In the genomic region with DNA sequence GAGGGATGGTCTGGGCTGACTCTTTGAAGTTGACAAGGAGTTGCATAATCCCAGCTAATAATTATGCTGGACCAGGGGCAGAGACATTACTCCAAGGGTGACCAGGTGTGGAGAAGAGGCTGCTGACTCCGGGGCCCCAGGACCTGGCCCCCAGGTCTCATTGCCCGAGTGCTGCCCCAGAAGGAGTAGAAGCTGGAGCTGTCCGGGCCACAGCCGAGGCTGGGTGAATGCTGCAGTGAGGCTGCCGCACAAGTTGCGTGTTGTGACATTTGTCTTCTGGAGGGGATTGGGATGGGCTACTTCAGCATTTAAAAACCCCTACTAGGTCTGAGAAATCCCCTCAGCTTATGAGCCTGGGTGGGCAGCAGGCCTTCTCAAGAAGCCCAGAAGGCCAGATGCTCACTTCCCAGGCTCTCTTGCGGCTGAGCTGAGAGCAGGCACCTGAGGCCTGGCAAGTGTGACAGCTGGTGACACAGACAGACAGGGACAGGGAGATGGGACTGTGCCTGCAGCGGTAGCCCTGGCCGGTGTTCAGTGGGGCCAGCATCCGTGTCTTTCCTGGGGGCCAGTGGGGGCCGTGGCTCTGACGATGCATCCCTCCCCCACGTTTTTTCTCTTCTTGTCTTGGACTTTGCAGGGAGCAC, we compare ENCODE assay signal across 20 cellular contexts.
"Had no signal": no experiment of that assay in that cellular context is flagged by ENCODE, and none has a peak within 500 bp of the region (broad histone marks: within the 10 kb centered on the region; RNA-seq: fewer than 3 reads in every experiment).

No MANE protein-coding gene starts in this region.

- H3K27me3 ChIP-seq: colonic mucosa, upper lobe of left lung, uterus had no signal

- H3K36me3 Mint-ChIP-seq: memory B cell; stimulated activated memory B cell treated with anti-CD40 and anti-IgM and Interleukin-4, amounts not matched to agents 10 μg/mL and 1 μg/mL and 100 μg/mL, for 72 hours had no signal

- H3K79me2 ChIP-seq: hepatocyte had no signal

- H3K4me3 Mint-ChIP-seq: memory B cell; nephron; stimulated activated memory B cell treated with anti-CD40 and anti-IgM and Interleukin-4, amounts not matched to agents 10 μg/mL and 1 μg/mL and 100 μg/mL, for 72 hours; stimulated activated naive CD8-positive, alpha-beta T cell treated with anti-CD3 and anti-CD28 coated beads, Interleukin-15, Interleukin-2, amounts not matched to agents 100 ng/mL and 50 ng/mL, for 24 hours had no signal

- ATAC-seq: foreskin keratinocyte; left cardiac atrium; lower lobe of right lung; stimulated activated memory B cell treated with anti-CD40 and anti-IgM and Interleukin-4, amounts not matched to agents 10 μg/mL and 1 μg/mL and 100 μg/mL, for 72 hours had no signal

- H2AFZ ChIP-seq: hepatocyte had no signal

- H3K4me1 ChIP-seq: colonic mucosa, foreskin keratinocyte, upper lobe of left lung, uterus had no signal

- H3K9me3 ChIP-seq: colonic mucosa, left ventricle myocardium inferior, lower lobe of right lung, neutrophil, tibial artery, upper lobe of left lung, uterus had no signal

- H3K4me2 ChIP-seq: hepatocyte had no signal

- H3K4me3 ChIP-seq: colonic mucosa, hepatocyte, left ventricle myocardium inferior, lower lobe of right lung, tibial artery, upper lobe of left lung, uterus had no signal

- H3K36me3 ChIP-seq: colonic mucosa, left ventricle myocardium inferior, lower lobe of right lung, neutrophil, tibial artery, upper lobe of left lung, uterus had no signal

- DNase-seq: colonic mucosa; dermis blood vessel endothelial cell; erythroblast; foreskin keratinocyte; kidney; left cardiac atrium; left ventricle myocardium inferior; lower lobe of right lung; midbrain; small intestine; stimulated activated CD4-positive, alpha-beta T cell treated with anti-CD3 and anti-CD28 coated beads, Interleukin-4, amount 100 ng/mL, for 24 hours; uterus had no signal

- H3K4me1 Mint-ChIP-seq: memory B cell; stimulated activated memory B cell treated with anti-CD40 and anti-IgM and Interleukin-4, amounts not matched to agents 10 μg/mL and 1 μg/mL and 100 μg/mL, for 72 hours had no signal

- H3K27ac Mint-ChIP-seq: memory B cell; stimulated activated memory B cell treated with anti-CD40 and anti-IgM and Interleukin-4, amounts not matched to agents 10 μg/mL and 1 μg/mL and 100 μg/mL, for 72 hours; stimulated activated naive CD8-positive, alpha-beta T cell treated with anti-CD3 and anti-CD28 coated beads, Interleukin-15, Interleukin-2, amounts not matched to agents 100 ng/mL and 50 ng/mL, for 24 hours had no signal

- H3K9me3 Mint-ChIP-seq: memory B cell; nephron; stimulated activated memory B cell treated with anti-CD40 and anti-IgM and Interleukin-4, amounts not matched to agents 10 μg/mL and 1 μg/mL and 100 μg/mL, for 72 hours; stimulated activated naive CD8-positive, alpha-beta T cell treated with anti-CD3 and anti-CD28 coated beads, Interleukin-15, Interleukin-2, amounts not matched to agents 100 ng/mL and 50 ng/mL, for 24 hours had no signal

- H3K27ac ChIP-seq: colonic mucosa, foreskin keratinocyte, hepatocyte, left ventricle myocardium inferior, lower lobe of right lung, neutrophil, tibial artery, upper lobe of left lung, uterus had no signal
